20 cellular contexts compared by ENCODE assay signal in genomic region chr9:2065704-2066103, GRCh38. TPM values are rescaled to one million over a fixed set of nuclear protein-coding genes. Genes with fewer than 3 reads are reported as not detected.
A peak's percentile ranks its signal among the peaks of the same experiment; 100 is the strongest.
DNase-seq lines count a peak whose midpoint lies in the region; ATAC-seq and TF ChIP-seq lines count a peak whose summit lies in the region.
"Had no signal": no experiment of that assay in that cellular context is flagged by ENCODE, and none has a peak within 500 bp of the region (broad histone marks: within the 10 kb centered on the region; RNA-seq: fewer than 3 reads in every experiment).

No MANE protein-coding gene starts in this region.

- CTCF ChIA-PET in CD8-positive, alpha-beta T cell (lab: Charles Lee) = interaction anchor here (1.2 to 1.8 kb wide), 2 partner anchors 11 to 356 kb away, joined by 3 to 6 read pairs; no protein-coding TSS in a partner anchor

- 94 to 95% methylated on average over 3 of the region's 3 CpGs for WGBS in heart right ventricle, 2 donors

- no peak for ATAC-seq in CD8-positive, alpha-beta T cell
- no peak for ATAC-seq in stimulated activated memory B cell treated with anti-CD40 and anti-IgM and Interleukin-4, amounts not matched to agents 10 μg/mL and 1 μg/mL and 100 μg/mL, for 72 hours
- ATAC-seq in heart right ventricle = no peak
- ATAC-seq: HepG2, PC-3 had no signal

- H3K27me3 ChIP-seq in CD8-positive, alpha-beta T cell (ENCODE audit: insufficient read depth, low read length) = no peaks in the 10 kb centered on the region
- no peaks in the 10 kb centered on the region for H3K27me3 ChIP-seq in heart right ventricle

- H3K4me1 ChIP-seq in CD8-positive, alpha-beta T cell (ENCODE audit: insufficient read depth, low read length) = no peaks in the 10 kb centered on the region
- H3K4me1 ChIP-seq in heart right ventricle = peaks cover 0 to 2% (median 0%) of the 10 kb centered on the region in 9 donors
- H3K4me1 ChIP-seq: BE2C had no signal

- TF ChIP-seq CTCF in CD8-positive, alpha-beta T cell (IDR thresholded peaks at IDR 0.05) = no peak
- TF ChIP-seq CTCF in epithelial cell of esophagus (IDR thresholded peaks at IDR 0.05; ENCODE audit: insufficient read depth, low read depth, low read length, missing control alignments) (no peak), GM13976 (IDR thresholded peaks at IDR 0.05; ENCODE audit: borderline replicate concordance, control extremely low read depth, extremely low read depth, insufficient read depth, missing control alignments) (no peak), heart right ventricle (IDR thresholded peaks at IDR 0.05) (no peak)

- no peaks in the 10 kb centered on the region for H3K9me3 Mint-ChIP-seq in activated CD4-positive, alpha-beta T cell treated with anti-CD3 and anti-CD28 coated beads, Interleukin-2, amount 10 ng/mL, durations not matched to agents 24 days and 14 days
- H3K9me3 Mint-ChIP-seq in CD8-positive, alpha-beta T cell = no peaks in the 10 kb centered on the region
- H3K9me3 Mint-ChIP-seq in stimulated activated memory B cell treated with anti-CD40 and anti-IgM and Interleukin-4, amounts not matched to agents 10 μg/mL and 1 μg/mL and 100 μg/mL, for 72 hours = no peaks in the 10 kb centered on the region

- H3K4me1 Mint-ChIP-seq in activated CD4-positive, alpha-beta T cell treated with anti-CD3 and anti-CD28 coated beads, Interleukin-2, amount 10 ng/mL, durations not matched to agents 24 days and 14 days = peaks cover 12% of the 10 kb centered on the region
- H3K4me1 Mint-ChIP-seq in CD8-positive, alpha-beta T cell (ENCODE audit: low read depth) = peaks cover 8% of the 10 kb centered on the region
- H3K4me1 Mint-ChIP-seq in stimulated activated memory B cell treated with anti-CD40 and anti-IgM and Interleukin-4, amounts not matched to agents 10 μg/mL and 1 μg/mL and 100 μg/mL, for 72 hours = peaks cover 5% of the 10 kb centered on the region

- H3K4me3 ChIP-seq in CD8-positive, alpha-beta T cell (ENCODE audit: low read depth, low read length) = no peak overlapping the region
- H3K4me3 ChIP-seq in epithelial cell of esophagus (ENCODE audit: low read length) (no peak overlapping the region), heart right ventricle (no peak overlapping the region)

- no peak overlapping the region for H3K27ac ChIP-seq in CD8-positive, alpha-beta T cell (ENCODE audit: low read depth, low read length)
- H3K27ac ChIP-seq in heart right ventricle = no peak overlapping the region

- H3K4me3 Mint-ChIP-seq in activated CD4-positive, alpha-beta T cell treated with anti-CD3 and anti-CD28 coated beads, Interleukin-2, amount 10 ng/mL, durations not matched to agents 24 days and 14 days = no peak overlapping the region
- no peak overlapping the region for H3K4me3 Mint-ChIP-seq in CD8-positive, alpha-beta T cell
- H3K4me3 Mint-ChIP-seq in stimulated activated memory B cell treated with anti-CD40 and anti-IgM and Interleukin-4, amounts not matched to agents 10 μg/mL and 1 μg/mL and 100 μg/mL, for 72 hours = no peak overlapping the region

- intact Hi-C loops in activated CD4-positive, alpha-beta T cell treated with anti-CD3 and anti-CD28 coated beads, Interleukin-2, amount 10 ng/mL, durations not matched to agents 24 days and 14 days (cut with micrococcal nuclease) = loop anchor here (1.0 kb wide), 1 partner anchor 10 kb away; no protein-coding TSS in a partner anchor
- intact Hi-C loops in CD8-positive, alpha-beta T cell (cut with DNase I, micrococcal nuclease) = loop anchor here (2.0 to 5.0 kb wide), 7 partner anchors 103 to 358 kb away; no protein-coding TSS in a partner anchor
- intact Hi-C loops in heart right ventricle (cut with DNase I) = loop anchor here in 5 of 10 donors (2.0 to 10.0 kb wide), 5 partner anchors 48 to 123 kb away; partner anchors contain the start of gene SMARCA2 (in 4 of the 5)

- H3K27me3 Mint-ChIP-seq in activated CD4-positive, alpha-beta T cell treated with anti-CD3 and anti-CD28 coated beads, Interleukin-2, amount 10 ng/mL, durations not matched to agents 24 days and 14 days = no peaks in the 10 kb centered on the region
- H3K27me3 Mint-ChIP-seq in CD8-positive, alpha-beta T cell (ENCODE audit: low read depth) = no peaks in the 10 kb centered on the region
- no peaks in the 10 kb centered on the region for H3K27me3 Mint-ChIP-seq in stimulated activated memory B cell treated with anti-CD40 and anti-IgM and Interleukin-4, amounts not matched to agents 10 μg/mL and 1 μg/mL and 100 μg/mL, for 72 hours

- POLR2A ChIA-PET in CD8-positive, alpha-beta T cell (lab: Charles Lee) = no interaction called here

- peak overlapping the region; percentile 43 for H3K27ac Mint-ChIP-seq in activated CD4-positive, alpha-beta T cell treated with anti-CD3 and anti-CD28 coated beads, Interleukin-2, amount 10 ng/mL, durations not matched to agents 24 days and 14 days
- peak overlapping the region; percentile 27 for H3K27ac Mint-ChIP-seq in CD8-positive, alpha-beta T cell
- peak overlapping the region; percentile 52 for H3K27ac Mint-ChIP-seq in stimulated activated memory B cell treated with anti-CD40 and anti-IgM and Interleukin-4, amounts not matched to agents 10 μg/mL and 1 μg/mL and 100 μg/mL, for 72 hours

- no peak for DNase-seq in activated CD4-positive, alpha-beta T cell treated with anti-CD3 and anti-CD28 coated beads, Interleukin-2, amount 10 ng/mL, durations not matched to agents 24 days and 14 days
- no peak for DNase-seq in activated CD4-positive, alpha-beta T cell treated with anti-CD3 and anti-CD28 coated beads for 48 hours
- no peak for DNase-seq in CD8-positive, alpha-beta T cell
- peak; percentile 15 for DNase-seq in epithelial cell of esophagus (ENCODE audit: low read depth)
- no peak for DNase-seq in SIG-M5 treated with dmso at 0.1 percent for 504 hours (lab: John Stamatoyannopoulos, UW; ENCODE audit: unreplicated experiment)
- no peak for DNase-seq in GM13976 (ENCODE audit: low spot score)
- no peak for DNase-seq in heart right ventricle
- DNase-seq: BE2C, DMS79, KG1, MV-4-11, NCI-H1694 treated with DMSO at 0.1 percent for 48 hours, NCI-H2107, NCI-H226, NCI-H524, PC-3, RPMI8226, SHP77 treated with DMSO at 0.1 percent for 48 hours had no signal

- in situ Hi-C loops in GM13976 (cut with MboI; ENCODE audit: low sequenced_read_pairs, unreplicated experiment) = no loop called here

- H3K36me3 ChIP-seq in CD8-positive, alpha-beta T cell (ENCODE audit: insufficient read depth, low read length) = peaks cover 26% of the 10 kb centered on the region
- peaks cover 0 to 100% (median 37%) of the 10 kb centered on the region in 9 donors for H3K36me3 ChIP-seq in heart right ventricle
- H3K36me3 ChIP-seq: BE2C had no signal

- peaks cover 49% of the 10 kb centered on the region for H3K36me3 Mint-ChIP-seq in activated CD4-positive, alpha-beta T cell treated with anti-CD3 and anti-CD28 coated beads, Interleukin-2, amount 10 ng/mL, durations not matched to agents 24 days and 14 days (ENCODE audit: low read depth)
- peaks cover 69% of the 10 kb centered on the region for H3K36me3 Mint-ChIP-seq in CD8-positive, alpha-beta T cell
- H3K36me3 Mint-ChIP-seq in stimulated activated memory B cell treated with anti-CD40 and anti-IgM and Interleukin-4, amounts not matched to agents 10 μg/mL and 1 μg/mL and 100 μg/mL, for 72 hours = peaks cover 38% of the 10 kb centered on the region

- H3K9me3 ChIP-seq in CD8-positive, alpha-beta T cell (ENCODE audit: low read length) = no peaks in the 10 kb centered on the region
- H3K9me3 ChIP-seq in heart right ventricle = no peaks in the 10 kb centered on the region
- H3K9me3 ChIP-seq: BE2C had no signal

RNA-seq across cellular contexts. Expression of gene SMARCA2, which starts 50.6 kb away (rescaled TPM):
- 91.4 and 100.0 TPM in 2 replicates for total RNA-seq in activated CD4-positive, alpha-beta T cell treated with anti-CD3 and anti-CD28 coated beads, Interleukin-2, amount 10 ng/mL, durations not matched to agents 24 days and 14 days
- total RNA-seq in CD8-positive, alpha-beta T cell = 100 to 1,000 TPM; 198 to 215 TPM
- total RNA-seq in heart right ventricle = 100 to 1,000 TPM in 6 of 10 donors, 10 to 100 TPM in 4; 76.1 to 140 (median 114) TPM
- polyA plus RNA-seq in heart right ventricle = 10 to 100 TPM; 26.5 to 33.1 TPM
